22 cellular contexts compared by ENCODE assay signal in the genomic region with DNA sequence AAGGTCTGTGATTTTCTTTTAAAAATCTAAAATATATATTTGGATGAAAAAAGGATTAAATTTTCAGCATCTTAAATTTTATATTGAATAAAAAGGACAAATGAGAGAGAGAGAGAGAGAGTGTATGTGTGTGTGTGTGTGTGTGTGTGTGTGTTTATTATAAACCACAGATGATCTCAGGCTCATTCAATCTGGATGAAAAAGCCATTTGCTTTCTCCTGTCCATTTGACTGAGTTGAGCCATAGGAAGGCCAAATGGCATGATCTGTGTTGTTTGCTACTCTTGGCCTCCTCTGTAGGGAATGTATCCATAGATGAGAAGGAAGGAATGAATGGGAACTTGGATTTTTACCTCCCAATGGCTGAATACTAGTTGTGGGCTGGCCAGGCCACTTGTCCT.
DNase-seq lines count a peak whose midpoint lies in the region; FAIRE-seq and TF ChIP-seq lines count a peak whose summit lies in the region.
"Had no signal": no experiment of that assay in that cellular context is flagged by ENCODE, and none has a peak within 500 bp of the region (broad histone marks: within the 10 kb centered on the region; RNA-seq: fewer than 3 reads in every experiment).

No MANE protein-coding gene starts in this region.

- no peaks in the 10 kb centered on the region for H3K9me3 Mint-ChIP-seq in HFFc6
- H3K9me3 Mint-ChIP-seq: CD4-positive, alpha-beta T cell; H9; IgD-negative memory B cell had no signal

- TF ChIP-seq CTCF in HFFc6 (IDR thresholded peaks at IDR 0.05) (no peak), fibroblast of lung (conservative IDR thresholded peaks at IDR 0.05 in 1 of 2, IDR thresholded peaks at IDR 0.05 in 1 of 2; ENCODE audit: low read depth in 1 of 2, low read length in 2 of 2) (no peak), D721Med (IDR thresholded peaks at IDR 0.05; ENCODE audit: insufficient read depth, missing control alignments) (no peak)

- H3K27ac ChIP-seq in fibroblast of lung (ENCODE audit: insufficient read depth, low read length) (no peak overlapping the region), trophoblast cell (ENCODE audit: low read depth, low read length) (no peak overlapping the region)
- H3K27ac ChIP-seq: C4-2B had no signal

- no peak overlapping the region for H3K23ac ChIP-seq in trophoblast cell (ENCODE audit: low read length)

- no peak overlapping the region for H3K4me2 ChIP-seq in fibroblast of lung (ENCODE audit: extremely low read depth, insufficient read depth, low read length)
- no peak overlapping the region for H3K4me2 ChIP-seq in trophoblast cell (ENCODE audit: low read length)

- no peaks in the 10 kb centered on the region for H3K9me3 ChIP-seq in fibroblast of lung (ENCODE audit: control insufficient read depth, insufficient read depth, low read depth, low read length)
- no peaks in the 10 kb centered on the region for H3K9me3 ChIP-seq in trophoblast cell (ENCODE audit: insufficient read depth, low read depth, low read length)

- H3K9ac ChIP-seq in fibroblast of lung (ENCODE audit: insufficient read depth, low read length), result no peak overlapping the region
- no peak overlapping the region for H3K9ac ChIP-seq in trophoblast cell (ENCODE audit: low read length)

- H3K79me1 ChIP-seq in trophoblast cell (ENCODE audit: low read length), result peaks cover 2% of the 10 kb centered on the region

- no peak overlapping the region for H3K18ac ChIP-seq in trophoblast cell (ENCODE audit: low read length)

- H3K4me1 Mint-ChIP-seq in HFFc6 (ENCODE audit: low read depth), result peaks cover 68% of the 10 kb centered on the region

- DNase-seq in HFFc6 (no peak), fibroblast of lung (ENCODE audit: low read depth in 2 of 2) (peak; percentile 21 to 22), trophoblast cell (no peak), NCI-H748 (lab: John Stamatoyannopoulos, UW; ENCODE audit: unreplicated experiment) (no peak), D721Med (ENCODE audit: insufficient read length, low spot score) (no peak), hippocampal formation (lab: John Stamatoyannopoulos, UW) (no peak), NCI-H526 treated with DMSO at 0.1 percent for 48 hours (lab: John Stamatoyannopoulos, UW) (no peak)
- DNase-seq: ACHN; AML-193; CD4-positive, alpha-beta T cell; DMS 273 treated with DMSO at 0.1 percent for 48 hours; DMS53; DND-41; EL; H9; KBM-7 had no signal

- H3K27ac Mint-ChIP-seq in HFFc6, result peak overlapping the region; percentile 57; the same call in 1 of the 2 replicates
- H3K27ac Mint-ChIP-seq: CD4-positive, alpha-beta T cell; H9; IgD-negative memory B cell had no signal

- H2BK5ac ChIP-seq in trophoblast cell (ENCODE audit: low read depth, low read length, poor library complexity), result no peak overlapping the region

- no peak overlapping the region for H4K12ac ChIP-seq in trophoblast cell (ENCODE audit: low read depth, low read length)

- no peak for FAIRE-seq in D721Med (lab: Jason Lieb, UNC)
- FAIRE-seq: A204.1, H1, HTR-8/SVneo had no signal

- H4K8ac ChIP-seq in trophoblast cell (ENCODE audit: low read depth, low read length), result no peak overlapping the region

- H2AK5ac ChIP-seq in trophoblast cell (ENCODE audit: low read length), result peak overlapping the region; percentile 79

- no peak overlapping the region for H3K4me3 ChIP-seq in fibroblast of lung (replicated peaks in 1 of 4; ENCODE audit: control extremely low read depth in 1 of 4, insufficient read depth in 1 of 4, low read depth in 3 of 4, low read length in 4 of 4)
- no peak overlapping the region for H3K4me3 ChIP-seq in trophoblast cell (ENCODE audit: low read depth, low read length)
- H3K4me3 ChIP-seq: GM12878 had no signal

- H3K4me1 ChIP-seq in fibroblast of lung (ENCODE audit: control insufficient read depth, extremely low read depth, insufficient read depth, low read length) (no peaks in the 10 kb centered on the region), trophoblast cell (ENCODE audit: control insufficient read depth in 1 of 2, insufficient read depth in 2 of 2, low read length in 2 of 2) (peaks cover 0 to 8% of the 10 kb centered on the region in 2 experiments)

- no peak overlapping the region for H3K4ac ChIP-seq in trophoblast cell (ENCODE audit: low read depth, low read length)

- peak overlapping the region; percentile 50 for H2BK12ac ChIP-seq in trophoblast cell (ENCODE audit: low read length)

- H3K36me3 ChIP-seq in fibroblast of lung (ENCODE audit: control insufficient read depth, insufficient read depth, low read length) (peaks cover under 1% of the 10 kb centered on the region), trophoblast cell (ENCODE audit: control insufficient read depth in 1 of 2, insufficient read depth in 2 of 2, low read length in 2 of 2) (no peaks in the 10 kb centered on the region)

- no peak overlapping the region for H3K14ac ChIP-seq in trophoblast cell (ENCODE audit: low read length)

- H3K4me3 Mint-ChIP-seq in HFFc6, result no peak overlapping the region
- H3K4me3 Mint-ChIP-seq: CD4-positive, alpha-beta T cell; H9; IgD-negative memory B cell had no signal

- peaks cover 19% of the 10 kb centered on the region; the same call in 1 of the 2 replicates for H3K36me3 Mint-ChIP-seq in HFFc6 (ENCODE audit: low read depth)

- H3K79me2 ChIP-seq in fibroblast of lung (ENCODE audit: control insufficient read depth, insufficient read depth, low read length) (no peaks in the 10 kb centered on the region), trophoblast cell (ENCODE audit: control insufficient read depth, insufficient read depth, low read length, poor library complexity) (no peaks in the 10 kb centered on the region)

- H3K27me3 Mint-ChIP-seq in HFFc6 (ENCODE audit: insufficient read depth), result no peaks in the 10 kb centered on the region; the same call in 1 of the 2 replicates
- H3K27me3 Mint-ChIP-seq: CD4-positive, alpha-beta T cell; IgD-negative memory B cell had no signal

- no peaks in the 10 kb centered on the region for H4K20me1 ChIP-seq in fibroblast of lung (ENCODE audit: control insufficient read depth, extremely low read depth, insufficient read depth, low read length)

- H4K91ac ChIP-seq in trophoblast cell (ENCODE audit: low read depth, low read length), result peak overlapping the region; percentile 4

- no peak overlapping the region for H2AFZ ChIP-seq in fibroblast of lung (ENCODE audit: low read length)
- H2AFZ ChIP-seq in trophoblast cell (ENCODE audit: insufficient read depth, low read length, poor library complexity), result no peak overlapping the region

- H2BK120ac ChIP-seq in trophoblast cell (ENCODE audit: insufficient read depth, low read length, poor library complexity), result no peak overlapping the region

- no peaks in the 10 kb centered on the region for H3K27me3 ChIP-seq in fibroblast of lung (ENCODE audit: control insufficient read depth, insufficient read depth, low read length)
- no peaks in the 10 kb centered on the region for H3K27me3 ChIP-seq in trophoblast cell (ENCODE audit: insufficient read depth, low read length)

Comparison
In these comparisons a context has a peak if more than half of its experiments do, and no peak if none do; other contexts are left out.
1. DNase-seq: peak in fibroblast of lung (2 of 2); none in HFFc6 (single experiment), trophoblast cell (0 of 2), NCI-H748 (single experiment), D721Med (single experiment), hippocampal formation (0 of 2) and NCI-H526 treated with DMSO at 0.1 percent for 48 hours (single experiment).